ENCODE assay signal across 18 cellular contexts in the genomic region with DNA sequence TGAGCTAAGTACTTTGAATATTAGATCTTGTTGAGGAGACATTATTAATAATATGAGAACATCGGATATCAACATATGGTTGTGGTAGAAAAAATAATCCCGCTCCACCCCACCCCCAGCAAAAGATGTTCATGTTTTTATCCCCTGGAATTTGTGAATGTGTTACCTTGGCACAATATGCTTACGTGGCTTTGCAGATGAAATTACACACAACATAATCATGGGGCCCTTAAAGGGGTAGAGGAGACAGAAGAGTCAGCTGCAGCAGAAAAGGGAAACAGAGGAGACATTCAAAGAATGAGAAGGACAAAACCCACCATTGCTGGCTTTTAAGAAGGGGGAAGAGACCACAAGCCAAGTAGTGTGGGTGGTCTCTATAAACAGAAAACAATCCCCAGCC.
"Had no signal": no experiment of that assay in that cellular context is flagged by ENCODE, and none has a peak within 500 bp of the region (broad histone marks: within the 10 kb centered on the region; RNA-seq: fewer than 3 reads in every experiment).

No MANE protein-coding gene starts in this region.

- H3K36me3 ChIP-seq: esophagus muscularis mucosa, heart right ventricle, left lung, lower lobe of right lung had no signal

- H3K4me3 ChIP-seq: coronary artery, dorsolateral prefrontal cortex, esophagus muscularis mucosa, heart right ventricle, left lung, lower lobe of right lung, mucosa of descending colon had no signal

- H3K4me1 ChIP-seq: esophagus muscularis mucosa, foreskin keratinocyte, heart right ventricle, left lung, lower lobe of right lung had no signal

- H3K4me3 Mint-ChIP-seq: mesothelial cell of epicardium had no signal

- H3K27me3 ChIP-seq: dorsolateral prefrontal cortex, esophagus muscularis mucosa, foreskin keratinocyte, left lung had no signal

- H3K27ac ChIP-seq: coronary artery, esophagus muscularis mucosa, foreskin keratinocyte, heart right ventricle, left lung, lower lobe of right lung had no signal

- H3K27ac Mint-ChIP-seq: mesothelial cell of epicardium had no signal

- H3K36me3 Mint-ChIP-seq: mesothelial cell of epicardium had no signal

- ATAC-seq: foreskin keratinocyte, heart right ventricle, left cardiac atrium, left lung, left ventricle myocardium superior, lower lobe of right lung, mucosa of descending colon had no signal

- DNase-seq: dermis blood vessel endothelial cell; dorsolateral prefrontal cortex; effector CD4-positive, alpha-beta T cell; effector memory CD4-positive, alpha-beta T cell; foreskin keratinocyte; glutamatergic neuron; head of caudate nucleus; heart right ventricle; hippocampal formation; left cardiac atrium; left lung; left ventricle myocardium superior; lower lobe of right lung; mesenchymal stem cell; mucosa of descending colon had no signal

- H3K9me3 ChIP-seq: esophagus muscularis mucosa, left lung, lower lobe of right lung, mucosa of descending colon had no signal
